8 cellular contexts compared by ENCODE assay signal in genomic region chr3:13009132-13009945, GRCh38.
DNase-seq lines count a peak whose midpoint lies in the region; ATAC-seq and TF ChIP-seq lines count a peak whose summit lies in the region.

No MANE protein-coding gene starts in this region.

- H3K4me1 ChIP-seq in left lung = peaks cover 4 to 100% of the 10 kb centered on the region in 2 donors

- H3K27ac Mint-ChIP-seq in activated T-cell treated with anti-CD3 and anti-CD28 coated beads, Interleukin-2, amount 50 U/mL, for 24 hours = peak overlapping the region; percentile 96
- H3K27ac Mint-ChIP-seq in MCF 10A (ENCODE audit: low read depth, unreplicated experiment) = no peak overlapping the region

- H3K9me3 ChIP-seq in left lung = no peaks in the 10 kb centered on the region

- no TSS peak for BruUV-seq in MCF 10A (replicated peaks; lab: Mats Ljungman, UMichigan)

- intact Hi-C loops in left lung (cut with DNase I) = no loop called here
- intact Hi-C loops in MCF 10A (cut with micrococcal nuclease) = no loop called here

- CTCF ChIA-PET in MCF 10A (lab: Yijun Ruan, JAX) = interaction anchor here (0.7 to 0.8 kb wide), 3 partner anchors 9 to 82 kb away, joined by 3 to 4 read pairs (median 3); no protein-coding TSS in a partner anchor

- no peaks in the 10 kb centered on the region for H3K27me3 ChIP-seq in left lung

- ATAC-seq in GM18498 (IDR thresholded peaks at IDR 0.05; ENCODE audit: unreplicated experiment) (peak; percentile 31), left lung (peak; percentile 20)

- DNase-seq in HT1080 (ENCODE audit: low read depth) (peak; percentile 79), left lung (peak; percentile 90 to 94), NCI-H526 (lab: John Stamatoyannopoulos, UW) (no peak), NCI-H82 treated with DMSO at 0.1 percent for 48 hours (lab: John Stamatoyannopoulos, UW; ENCODE audit: unreplicated experiment) (no peak), ecto neural progenitor cell (ENCODE audit: low spot score) (no peak), MCF 10A (ENCODE audit: unreplicated experiment) (no peak)
- peak; percentile 69 for DNase-seq in activated T-cell treated with anti-CD3 and anti-CD28 coated beads, Interleukin-2, amount 50 U/mL, for 24 hours

- no peaks in the 10 kb centered on the region for H3K9me3 Mint-ChIP-seq in activated T-cell treated with anti-CD3 and anti-CD28 coated beads, Interleukin-2, amount 50 U/mL, for 24 hours
- no peaks in the 10 kb centered on the region for H3K9me3 Mint-ChIP-seq in MCF 10A (ENCODE audit: unreplicated experiment)

- POLR2A ChIA-PET in MCF 10A (lab: Yijun Ruan, JAX) = interaction anchor here (0.7 to 0.8 kb wide), 2 partner anchors 11 to 654 kb away, joined by 3 to 4 read pairs; no protein-coding TSS in a partner anchor

- H3K4me3 ChIP-seq in left lung = peak overlapping the region in 1 of 2 donors; percentile 16

- H3K27ac ChIP-seq in left lung = peak overlapping the region; percentile 23 to 96

- no peak for TF ChIP-seq CTCF in left lung (IDR thresholded peaks at IDR 0.05)
- no peak for TF ChIP-seq CTCF in MCF 10A (IDR thresholded peaks at IDR 0.05; ENCODE audit: unreplicated experiment)

- H3K36me3 Mint-ChIP-seq in activated T-cell treated with anti-CD3 and anti-CD28 coated beads, Interleukin-2, amount 50 U/mL, for 24 hours (ENCODE audit: low read depth) = peaks cover 20% of the 10 kb centered on the region
- no peaks in the 10 kb centered on the region for H3K36me3 Mint-ChIP-seq in MCF 10A (ENCODE audit: insufficient read depth, unreplicated experiment)

- H3K27me3 Mint-ChIP-seq in activated T-cell treated with anti-CD3 and anti-CD28 coated beads, Interleukin-2, amount 50 U/mL, for 24 hours = no peaks in the 10 kb centered on the region
- H3K27me3 Mint-ChIP-seq in MCF 10A (ENCODE audit: insufficient read depth, unreplicated experiment) = peaks cover 1% of the 10 kb centered on the region

- H3K4me1 Mint-ChIP-seq in activated T-cell treated with anti-CD3 and anti-CD28 coated beads, Interleukin-2, amount 50 U/mL, for 24 hours (ENCODE audit: low read depth) = peaks cover 96% of the 10 kb centered on the region
- no peaks in the 10 kb centered on the region for H3K4me1 Mint-ChIP-seq in MCF 10A (ENCODE audit: insufficient read depth, unreplicated experiment)

- peak overlapping the region; percentile 68 for H3K4me3 Mint-ChIP-seq in activated T-cell treated with anti-CD3 and anti-CD28 coated beads, Interleukin-2, amount 50 U/mL, for 24 hours
- no peak overlapping the region for H3K4me3 Mint-ChIP-seq in MCF 10A (ENCODE audit: unreplicated experiment)

- no peaks in the 10 kb centered on the region for H3K36me3 ChIP-seq in left lung

Comparison
In these comparisons a context has a peak if more than half of its experiments do, and no peak if none do; other contexts are left out.
1. DNase-seq: peak in HT1080 (single experiment), activated T-cell treated with anti-CD3 and anti-CD28 coated beads, Interleukin-2, amount 50 U/mL, for 24 hours (single experiment) and left lung (2 of 2); none in NCI-H526 (0 of 2), NCI-H82 treated with DMSO at 0.1 percent for 48 hours (single experiment), ecto neural progenitor cell (single experiment) and MCF 10A (single experiment).